ENCODE assay signal across 1 cellular context in the genomic region with DNA sequence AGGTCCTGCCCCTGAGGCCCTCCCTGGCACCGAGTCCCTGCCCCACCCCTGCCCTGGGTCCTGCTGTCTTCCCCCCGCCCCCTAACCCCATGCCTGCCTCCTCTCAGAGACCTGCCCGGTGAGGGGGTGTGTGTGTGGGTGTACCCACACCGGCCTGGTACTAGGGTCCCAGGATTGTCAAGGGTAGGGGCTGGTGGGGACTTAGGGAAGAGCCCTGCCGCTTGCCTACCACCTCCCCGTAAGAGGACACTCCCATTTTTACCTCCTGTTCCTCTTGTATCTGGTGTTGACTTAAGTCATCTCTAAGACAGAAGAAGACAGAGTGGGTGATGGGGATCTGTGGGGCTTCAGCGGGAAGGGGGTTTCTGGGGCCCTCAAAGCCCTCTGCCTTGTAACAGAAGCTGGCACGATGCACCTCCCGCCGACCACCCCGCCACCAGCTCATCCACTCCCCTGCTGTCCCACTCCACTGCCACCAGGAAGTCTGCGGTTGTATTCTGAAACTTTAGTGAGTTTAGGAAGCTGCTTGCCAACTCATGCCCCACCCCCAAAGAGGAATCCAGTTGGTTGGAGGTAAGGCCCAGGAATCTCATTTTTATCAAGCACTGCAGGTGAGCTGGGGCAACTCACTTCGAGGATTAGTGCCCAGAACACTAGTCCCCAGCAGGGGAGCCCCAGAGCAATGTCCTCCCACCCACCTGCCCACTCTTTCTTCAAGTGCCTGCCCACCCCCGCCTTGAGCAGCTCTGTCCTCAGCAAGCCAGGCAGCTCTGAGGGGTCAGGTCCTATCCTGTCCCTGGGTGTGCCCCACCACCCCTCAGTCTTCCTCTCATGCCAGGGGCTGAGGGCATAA.
TF ChIP-seq lines count a peak whose summit lies in the region.

No MANE protein-coding gene starts in this region.

TF ChIP-seq in IMR-90, 13 proteins besides CTCF, POLR2A, EP300 and RAD21 (continued from another document):
- TF ChIP-seq CEBPB (IDR thresholded peaks at IDR 0.05; ENCODE audit: low read depth, low read length) = no peak
- TF ChIP-seq, protein P1, sequence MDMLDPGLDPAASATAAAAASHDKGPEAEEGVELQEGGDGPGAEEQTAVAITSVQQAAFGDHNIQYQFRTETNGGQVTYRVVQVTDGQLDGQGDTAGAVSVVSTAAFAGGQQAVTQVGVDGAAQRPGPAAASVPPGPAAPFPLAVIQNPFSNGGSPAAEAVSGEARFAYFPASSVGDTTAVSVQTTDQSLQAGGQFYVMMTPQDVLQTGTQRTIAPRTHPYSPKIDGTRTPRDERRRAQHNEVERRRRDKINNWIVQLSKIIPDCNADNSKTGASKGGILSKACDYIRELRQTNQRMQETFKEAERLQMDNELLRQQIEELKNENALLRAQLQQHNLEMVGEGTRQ (IDR thresholded peaks at IDR 0.05; ENCODE audit: low read depth, low read length) = no peak
TF ChIP-seq in IMR-90: peak in this region for 0.
